ENCODE assay signal across 11 cellular contexts in genomic region chr5:126044111-126044668, GRCh38.
A peak's percentile ranks its signal among the peaks of the same experiment; 100 is the strongest.
DNase-seq lines count a peak whose midpoint lies in the region; ATAC-seq, FAIRE-seq and TF ChIP-seq lines count a peak whose summit lies in the region.
"Had no signal": no experiment of that assay in that cellular context is flagged by ENCODE, and none has a peak within 500 bp of the region (broad histone marks: within the 10 kb centered on the region; RNA-seq: fewer than 3 reads in every experiment).

No MANE protein-coding gene starts in this region.

- no peaks in the 10 kb centered on the region for H3K23me2 ChIP-seq in H1 (ENCODE audit: low read depth, low read length)

- H3K27ac ChIP-seq in H1 (ENCODE audit: low read depth, low read length), result no peak overlapping the region
- H3K27ac ChIP-seq in neural cell (ENCODE audit: low read length), result peak overlapping the region; percentile 95
- H3K27ac ChIP-seq in suprapubic skin, result no peak overlapping the region
- H3K27ac ChIP-seq: upper lobe of left lung had no signal

- no peak overlapping the region for H3K56ac ChIP-seq in H1 (replicated peaks; ENCODE audit: insufficient read length, low read depth, low read length)

- DNase-seq in H4 (ENCODE audit: low spot score), result peak; percentile 80
- DNase-seq in NCI-H2227 treated with DMSO at 0.1 percent for 48 hours (lab: John Stamatoyannopoulos, UW), result peak; percentile 67
- DNase-seq in H1 (ENCODE audit: low read depth in 1 of 2, low spot score in 2 of 2), result no peak
- DNase-seq in cerebellar nuclear complex (lab: John Stamatoyannopoulos, UW), result no peak
- no peak for DNase-seq in suprapubic skin (ENCODE audit: low spot score in 2 of 2)
- DNase-seq: aorta, H9, upper lobe of left lung had no signal

- no peaks in the 10 kb centered on the region for H3K79me1 ChIP-seq in H1 (ENCODE audit: low read depth, low read length)

- no peaks in the 10 kb centered on the region for H4K20me1 ChIP-seq in H1 (replicated peaks in 1 of 2; ENCODE audit: control insufficient read depth in 1 of 2, insufficient read depth in 2 of 2, low read length in 2 of 2)
- no peaks in the 10 kb centered on the region for H4K20me1 ChIP-seq in neural cell (ENCODE audit: insufficient read depth)

- TF ChIP-seq RAD21 in H1 (IDR thresholded peaks at IDR 0.05 in 1 of 2, conservative IDR thresholded peaks at IDR 0.05 in 1 of 2; ENCODE audit: low read depth in 2 of 2, low read length in 2 of 2), result no peak
- peak; percentile 63 for TF ChIP-seq RAD21 in neural cell (conservative IDR thresholded peaks at IDR 0.05)

- H3K4ac ChIP-seq in H1 (replicated peaks; ENCODE audit: insufficient read length, low read depth, low read length), result no peak overlapping the region

- H3K36me3 ChIP-seq in H1 (ENCODE audit: control insufficient read depth in 2 of 4, insufficient read depth in 4 of 4, low read length in 3 of 4), result no peaks in the 10 kb centered on the region
- H3K36me3 ChIP-seq in neural cell (ENCODE audit: insufficient read depth, low read length), result no peaks in the 10 kb centered on the region
- H3K36me3 ChIP-seq in suprapubic skin, result no peaks in the 10 kb centered on the region
- H3K36me3 ChIP-seq: upper lobe of left lung had no signal

- no peak overlapping the region for H3K23ac ChIP-seq in H1 (ENCODE audit: insufficient read length)

- H3K79me2 ChIP-seq in H1 (ENCODE audit: control insufficient read depth in 1 of 2, insufficient read depth in 2 of 2, low read length in 2 of 2) (no peaks in the 10 kb centered on the region), neural cell (replicated peaks; ENCODE audit: insufficient read depth, low read length) (no peaks in the 10 kb centered on the region)

- no peak overlapping the region for H4K91ac ChIP-seq in H1 (replicated peaks; ENCODE audit: insufficient read length, low read length)

- 0 out of 2 replicates have a peak overlapping the region, but pooled peaks have one; percentile 16 for H3K18ac ChIP-seq in H1 (ENCODE audit: extremely low read depth, low read length)

- peaks cover 13% of the 10 kb centered on the region for H3F3A ChIP-seq in neural cell (ENCODE audit: insufficient read depth, low read length, poor library complexity, severe bottlenecking)

- H2AK5ac ChIP-seq in H1 (ENCODE audit: low read depth, low read length), result no peak overlapping the region; the same call in 1 of the 2 replicates

- WGBS in H1 (ENCODE audit: extremely low coverage in 1 of 2, insufficient coverage in 1 of 2, insufficient read length in 1 of 2, insufficient replicate concordance in 2 of 2, low coverage in 1 of 2, low lambda C conversion rate in 2 of 2, missing lambda C conversion rate in 1 of 2), 2 experiments, result 85% methylated on average over 7 of the region's 7 CpGs; no CpG with 5 or more reads in 1 of the 2 experiments
- 40% methylated on average over 7 of the region's 7 CpGs for WGBS in suprapubic skin

- H3K27me3 ChIP-seq in H1 (replicated peaks in 1 of 4; ENCODE audit: control insufficient read depth in 3 of 4, extremely low read depth in 1 of 4, insufficient read depth in 3 of 4, low read length in 3 of 4) (no peaks in the 10 kb centered on the region), neural cell (ENCODE audit: insufficient read depth, low read depth, low read length) (no peaks in the 10 kb centered on the region), suprapubic skin (no peaks in the 10 kb centered on the region)
- H3K27me3 ChIP-seq: upper lobe of left lung had no signal

- H3K9me3 ChIP-seq in H1 (ENCODE audit: insufficient read depth in 2 of 2, low read depth in 1 of 2, low read length in 1 of 2) (no peaks in the 10 kb centered on the region), neural cell (ENCODE audit: low read length) (no peaks in the 10 kb centered on the region), suprapubic skin (no peaks in the 10 kb centered on the region)
- H3K9me3 ChIP-seq: upper lobe of left lung had no signal

- POLR2A ChIA-PET in H1 (lab: Charles Lee; ENCODE audit: partially characterized antibody), result interaction anchor here (0.6 kb wide), 1 partner anchor 832 kb away, joined by 3 read pairs; no protein-coding TSS in a partner anchor

- no peak overlapping the region for H4K8ac ChIP-seq in H1 (ENCODE audit: extremely low read depth, insufficient read depth, low read length)

- no peak overlapping the region for H2AFZ ChIP-seq in H1 (ENCODE audit: low read length)
- no peak overlapping the region for H2AFZ ChIP-seq in neural cell (ENCODE audit: low read depth, low read length)

- TF ChIP-seq POLR2A in H1 (IDR thresholded peaks at IDR 0.05; ENCODE audit: control extremely low read depth in 1 of 2, low read depth in 2 of 2, low read length in 2 of 2) (no peak), suprapubic skin (IDR thresholded peaks at IDR 0.05) (no peak)

- H2BK12ac ChIP-seq in H1 (ENCODE audit: low read depth, low read length), result no peak overlapping the region; the same call in 1 of the 2 replicates

- H3K4me2 ChIP-seq in H1 (ENCODE audit: insufficient read depth in 1 of 2, low read depth in 2 of 2, low read length in 2 of 2), result no peak overlapping the region
- H3K4me2 ChIP-seq in neural cell (ENCODE audit: low read length), result peak overlapping the region; percentile 63

- no peak overlapping the region; the same call in 1 of the 2 replicates for H2BK5ac ChIP-seq in H1 (ENCODE audit: low read depth, low read length)

- FAIRE-seq in H1 (lab: Jason Lieb, UNC), result no peak

- H2BK15ac ChIP-seq in H1 (ENCODE audit: low read length), result 0 out of 2 replicates have a peak overlapping the region, but pooled peaks have one; percentile 19

- no peak for TF ChIP-seq EP300 in H1 (IDR thresholded peaks at IDR 0.05; ENCODE audit: borderline replicate concordance in 1 of 2, low read depth in 2 of 2, low read length in 2 of 2)
- peak; percentile 99 for TF ChIP-seq EP300 in neural cell (conservative IDR thresholded peaks at IDR 0.05; ENCODE audit: poor library complexity, severe bottlenecking)
- no peak for TF ChIP-seq EP300 in suprapubic skin (IDR thresholded peaks at IDR 0.05)

- H4K5ac ChIP-seq in H1 (ENCODE audit: insufficient read length, low read depth, low read length), result no peak overlapping the region

- H3K9me2 ChIP-seq in neural cell (ENCODE audit: insufficient read depth, low read length), result no peaks in the 10 kb centered on the region

- H3K4me3 ChIP-seq in H1 (ENCODE audit: extremely low read depth in 1 of 4, insufficient read depth in 2 of 4, low read depth in 3 of 4, low read length in 4 of 4), result no peak overlapping the region
- peak overlapping the region; percentile 53 for H3K4me3 ChIP-seq in neural cell (ENCODE audit: low read length)
- H3K4me3 ChIP-seq in suprapubic skin, result no peak overlapping the region
- H3K4me3 ChIP-seq: upper lobe of left lung had no signal

- H2BK120ac ChIP-seq in H1 (replicated peaks; ENCODE audit: low read depth, low read length), result no peak overlapping the region

- no peak overlapping the region for H3K14ac ChIP-seq in H1 (ENCODE audit: insufficient read length)

- no peak for ATAC-seq in HG03097 (IDR thresholded peaks at IDR 0.05; ENCODE audit: low FRiP score, unreplicated experiment)
- ATAC-seq in HG02852 (IDR thresholded peaks at IDR 0.05; ENCODE audit: unreplicated experiment), result no peak

- no peak overlapping the region for H2BK20ac ChIP-seq in H1 (ENCODE audit: low read length)

- no peak for TF ChIP-seq CTCF in H1 (IDR thresholded peaks at IDR 0.05; ENCODE audit: control extremely low read depth in 1 of 3, insufficient read depth in 1 of 3, low read depth in 1 of 3, low read length in 3 of 3)
- TF ChIP-seq CTCF in neural cell (IDR thresholded peaks at IDR 0.05; ENCODE audit: poor library complexity, severe bottlenecking), result peak; percentile 22
- TF ChIP-seq CTCF in suprapubic skin (IDR thresholded peaks at IDR 0.05), result no peak

- H3K4me1 ChIP-seq in H1 (replicated peaks in 1 of 4; ENCODE audit: control insufficient read depth in 3 of 4, insufficient read depth in 4 of 4, low read length in 3 of 4), result peaks cover 0 to 3% (median 0%) of the 10 kb centered on the region in 4 experiments; a peak in 2 of 7 replicates
- H3K4me1 ChIP-seq in suprapubic skin, result no peaks in the 10 kb centered on the region
- H3K4me1 ChIP-seq: upper lobe of left lung had no signal

- CTCF ChIA-PET in H1 (lab: Charles Lee; ENCODE audit: partially characterized antibody), result interaction anchor here (0.6 to 1.0 kb wide), 3 partner anchors 10 to 496 kb away, joined by 3 to 4 read pairs (median 3); no protein-coding TSS in a partner anchor

- H3K9ac ChIP-seq in H1 (replicated peaks in 1 of 4; ENCODE audit: extremely low read depth in 1 of 4, low read depth in 3 of 4, low read length in 3 of 4), result no peak overlapping the region
- H3K9ac ChIP-seq in neural cell (ENCODE audit: low read length), result peak overlapping the region; percentile 66

TF ChIP-seq in H1, 55 proteins besides CTCF, POLR2A, EP300 and RAD21:
- TF ChIP-seq EGR1 (IDR thresholded peaks at IDR 0.05; ENCODE audit: borderline replicate concordance, low read depth, low read length), result no peak
- no peak for TF ChIP-seq CBX5 (IDR thresholded peaks at IDR 0.05; ENCODE audit: low read depth, low read length)
- TF ChIP-seq SUZ12 (IDR thresholded peaks at IDR 0.05; ENCODE audit: low read length), result no peak
- no peak for TF ChIP-seq CREB1 (IDR thresholded peaks at IDR 0.05)
- no peak for TF ChIP-seq TCF12 (IDR thresholded peaks at IDR 0.05; ENCODE audit: low read depth, low read length)

TF ChIP-seq in neural cell, 6 proteins besides CTCF, POLR2A, EP300 and RAD21 (continues in another document):
- no peak for TF ChIP-seq EZH2 (IDR thresholded peaks at IDR 0.05; ENCODE audit: borderline replicate concordance, insufficient read depth, low read length, poor library complexity, severe bottlenecking)

Comparison
In these comparisons a context has a peak if more than half of its experiments do, and no peak if none do; other contexts are left out.
1. DNase-seq: peak in H4 (single experiment) and NCI-H2227 treated with DMSO at 0.1 percent for 48 hours (single experiment); none in H1 (0 of 2), cerebellar nuclear complex (0 of 2) and suprapubic skin (0 of 2).